17 cellular contexts compared by ENCODE assay signal in the genomic region with DNA sequence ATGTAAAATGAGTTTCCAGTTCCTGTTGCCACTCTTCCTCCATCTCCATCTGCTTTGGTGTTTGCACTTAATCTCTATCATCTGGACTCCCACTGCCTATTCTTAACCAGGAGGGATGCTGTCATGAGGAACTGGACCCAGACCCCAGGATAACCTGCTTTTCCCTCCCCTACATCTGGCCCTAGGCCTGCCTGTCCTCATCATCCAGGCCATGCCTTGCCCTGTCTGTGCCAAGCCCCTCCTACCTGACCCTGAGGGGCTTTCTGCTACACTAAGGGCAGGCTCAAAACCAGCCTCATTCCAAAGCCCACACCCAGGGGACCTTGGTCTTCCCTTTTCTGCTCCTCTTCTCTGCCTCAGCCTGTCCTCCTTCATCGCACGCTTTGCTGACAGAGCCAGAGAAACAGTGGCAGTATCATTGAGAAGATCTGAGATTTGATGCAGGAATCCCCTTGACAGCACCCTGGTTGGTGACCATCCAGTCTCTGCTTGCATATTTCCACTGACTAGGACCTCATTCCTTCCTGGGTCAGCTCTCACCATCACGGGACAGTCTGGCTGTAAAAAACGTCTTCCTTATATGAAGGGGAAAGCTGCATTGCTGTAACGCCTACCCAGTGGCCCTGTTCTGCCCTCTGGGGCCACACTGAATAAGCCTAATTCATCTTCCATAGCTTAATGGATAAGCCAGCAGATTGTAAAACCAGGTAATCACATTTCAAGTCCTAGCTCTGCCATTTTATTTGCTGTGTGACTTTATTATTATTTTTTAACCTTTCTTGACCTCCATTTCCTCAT. TPM values are rescaled to one million over a fixed set of nuclear protein-coding genes. Genes with fewer than 3 reads are reported as not detected.
DNase-seq lines count a peak whose midpoint lies in the region; ATAC-seq and TF ChIP-seq lines count a peak whose summit lies in the region.
"Had no signal": no experiment of that assay in that cellular context is flagged by ENCODE, and none has a peak within 500 bp of the region (broad histone marks: within the 10 kb centered on the region; RNA-seq: fewer than 3 reads in every experiment).

No MANE protein-coding gene starts in this region.

- H2AK9ac ChIP-seq in IMR-90 (replicated peaks; ENCODE audit: low read depth, low read length, poor library complexity) = peak overlapping the region; percentile 34

- CTCF ChIA-PET in IMR-90 (lab: Yijun Ruan, JAX) = interaction anchor here (0.6 to 0.8 kb wide), 3 partner anchors 21 to 706 kb away, joined by 3 read pairs; no protein-coding TSS in a partner anchor

- H3K4ac ChIP-seq in IMR-90 (ENCODE audit: low read depth, low read length) (peak overlapping the region; percentile 92), mesenchymal stem cell (ENCODE audit: low read depth in 1 of 2, low read length in 2 of 2) (peak overlapping the region in 1 of 2 experiments; percentile 6)

- peak overlapping the region; percentile 83; the same call in 1 of the 2 replicates for H3K14ac ChIP-seq in IMR-90 (replicated peaks; ENCODE audit: low read depth, low read length)
- H3K14ac ChIP-seq in mesenchymal stem cell (ENCODE audit: low read length in 2 of 2) = peak overlapping the region in 1 of 2 experiments; percentile 8

- DNase-seq in IMR-90 (no peak), body of pancreas (no peak), mesenchymal stem cell (no peak), thoracic aorta (ENCODE audit: low spot score) (no peak), NCI-H146 treated with DMSO at 0.1 percent for 48 hours (lab: John Stamatoyannopoulos, UW; ENCODE audit: unreplicated experiment) (no peak), AG08396 (ENCODE audit: low spot score) (no peak)
- no peak for DNase-seq in effector memory CD4-positive, alpha-beta T cell
- DNase-seq: activated CD4-positive, alpha-beta T cell treated with anti-CD3 and anti-CD28 coated beads for 4 hours; activated CD8-positive, alpha-beta memory T cell treated with anti-CD3 and anti-CD28 coated beads, Interleukin-2, amount 50 U/mL, for 4 hours; activated naive CD4-positive, alpha-beta T cell; DND-41; hippocampal formation; naive B cell; pancreas; SJCRH30; stimulated activated naive B cell treated with anti-CD40 and anti-IgM and Interleukin-4, amounts not matched to agents 10 μg/mL and 1 μg/mL and 100 μg/mL, for 72 hours; T-helper 9 cell had no signal

- H4K8ac ChIP-seq in IMR-90 (ENCODE audit: low read depth in 2 of 2, low read length in 2 of 2) (peak overlapping the region in 1 of 2 experiments; percentile 32; a peak in 2 of 4 replicates), mesenchymal stem cell (ENCODE audit: low read length) (peak overlapping the region; percentile 0)

- H3K4me3 ChIP-seq in IMR-90 (ENCODE audit: insufficient read depth, low read depth, low read length) (no peak overlapping the region), body of pancreas (no peak overlapping the region), mesenchymal stem cell (ENCODE audit: insufficient read depth in 1 of 2, low read depth in 1 of 2, low read length in 2 of 2) (no peak overlapping the region), thoracic aorta (no peak overlapping the region)
- no peak overlapping the region for H3K4me3 ChIP-seq in effector memory CD4-positive, alpha-beta T cell (ENCODE audit: insufficient read depth, low read depth, low read length, poor library complexity, severe bottlenecking)
- H3K4me3 ChIP-seq: pancreas, SJCRH30 had no signal

- H3K9me1 ChIP-seq in IMR-90 (ENCODE audit: insufficient read depth, low read length) = peaks cover 49% of the 10 kb centered on the region

- H3K9ac ChIP-seq in IMR-90 (ENCODE audit: low read depth, low read length) = no peak overlapping the region
- H3K9ac ChIP-seq in mesenchymal stem cell (ENCODE audit: low read length) = no peak overlapping the region

- no peaks in the 10 kb centered on the region for H3K9me3 ChIP-seq in IMR-90 (ENCODE audit: control insufficient read depth, insufficient read depth, low read length)
- H3K9me3 ChIP-seq in body of pancreas = no peaks in the 10 kb centered on the region
- H3K9me3 ChIP-seq in mesenchymal stem cell (ENCODE audit: control insufficient read depth, low read length) = no peaks in the 10 kb centered on the region
- no peaks in the 10 kb centered on the region for H3K9me3 ChIP-seq in thoracic aorta
- H3K9me3 ChIP-seq in effector memory CD4-positive, alpha-beta T cell (ENCODE audit: control insufficient read depth, low read length) = no peaks in the 10 kb centered on the region
- H3K9me3 ChIP-seq: pancreas, SJCRH30 had no signal

- no peak for TF ChIP-seq RAD21 in IMR-90 (IDR thresholded peaks at IDR 0.05; ENCODE audit: low read length)

- POLR2A ChIA-PET in IMR-90 (lab: Charles Lee; ENCODE audit: unreplicated experiment) = interaction anchor here (0.6 kb wide), 1 partner anchor 11 kb away, joined by 3 read pairs; no protein-coding TSS in a partner anchor

- no peak overlapping the region for H3K56ac ChIP-seq in IMR-90 (ENCODE audit: extremely low read depth, insufficient read depth, low read length)

- no peaks in the 10 kb centered on the region for H3K36me3 ChIP-seq in IMR-90 (ENCODE audit: control insufficient read depth, insufficient read depth, low read length)
- H3K36me3 ChIP-seq in body of pancreas (replicated peaks in 1 of 2; ENCODE audit: insufficient read depth in 1 of 2, low read depth in 2 of 2) = peaks cover 0 to 3% of the 10 kb centered on the region in 2 donors
- H3K36me3 ChIP-seq in mesenchymal stem cell (ENCODE audit: control insufficient read depth in 1 of 2, insufficient read depth in 2 of 2, low read depth in 1 of 2, low read length in 2 of 2) = no peaks in the 10 kb centered on the region
- H3K36me3 ChIP-seq in thoracic aorta = peaks cover 10% of the 10 kb centered on the region
- no peaks in the 10 kb centered on the region for H3K36me3 ChIP-seq in effector memory CD4-positive, alpha-beta T cell (ENCODE audit: control insufficient read depth, insufficient read depth, low read length)

- dilution Hi-C loops in IMR-90 (cut with HindIII; ENCODE audit: low sequenced_read_pairs, unreplicated experiment) = no loop called here

- no peaks in the 10 kb centered on the region for H3K27me3 ChIP-seq in IMR-90 (ENCODE audit: control insufficient read depth, insufficient read depth, low read length)
- no peaks in the 10 kb centered on the region for H3K27me3 ChIP-seq in body of pancreas
- H3K27me3 ChIP-seq in mesenchymal stem cell (ENCODE audit: control insufficient read depth in 1 of 2, insufficient read depth in 1 of 2, low read length in 2 of 2) = no peaks in the 10 kb centered on the region
- H3K27me3 ChIP-seq in thoracic aorta (replicated peaks; ENCODE audit: insufficient read depth) = no peaks in the 10 kb centered on the region
- H3K27me3 ChIP-seq in effector memory CD4-positive, alpha-beta T cell (replicated peaks; ENCODE audit: control insufficient read depth, insufficient read depth, low read length, poor library complexity, severe bottlenecking) = no peaks in the 10 kb centered on the region
- H3K27me3 ChIP-seq: pancreas, SJCRH30 had no signal

- H2AK5ac ChIP-seq in IMR-90 (ENCODE audit: low read depth, low read length) (peak overlapping the region; percentile 66), mesenchymal stem cell (ENCODE audit: low read length, severe bottlenecking) (no peak overlapping the region)

- H2BK120ac ChIP-seq in IMR-90 (ENCODE audit: low read depth, low read length) = peak overlapping the region; percentile 84
- H2BK120ac ChIP-seq in mesenchymal stem cell (ENCODE audit: low read depth, low read length) = peak overlapping the region; percentile 11

- no peak for ATAC-seq in IMR-90 (ENCODE audit: low read depth)
- ATAC-seq in body of pancreas = no peak
- no peak for ATAC-seq in thoracic aorta (ENCODE audit: insufficient number of reproducible peaks, low FRiP score, low read depth)
- ATAC-seq: pancreas; stimulated activated naive B cell treated with anti-CD40 and anti-IgM and Interleukin-4, amounts not matched to agents 10 μg/mL and 1 μg/mL and 100 μg/mL, for 72 hours had no signal

- H2AFZ ChIP-seq in IMR-90 (replicated peaks; ENCODE audit: low read length, poor library complexity) = peak overlapping the region; percentile 25
- no peak overlapping the region for H2AFZ ChIP-seq in mesenchymal stem cell (ENCODE audit: low read depth, low read length)

- TF ChIP-seq POLR2A in IMR-90 (IDR thresholded peaks at IDR 0.05; ENCODE audit: low read depth, low read length) = no peak
- TF ChIP-seq POLR2A in body of pancreas (IDR thresholded peaks at IDR 0.05) = no peak

- H3K4me2 ChIP-seq in IMR-90 (ENCODE audit: low read depth, low read length) = no peak overlapping the region
- no peak overlapping the region for H3K4me2 ChIP-seq in mesenchymal stem cell (ENCODE audit: low read length, poor library complexity, severe bottlenecking)

- no peak overlapping the region for H4K5ac ChIP-seq in IMR-90 (ENCODE audit: low read depth, low read length)

- H3K18ac ChIP-seq in IMR-90 (ENCODE audit: low read depth, low read length) (no peak overlapping the region), mesenchymal stem cell (ENCODE audit: low read depth in 1 of 2, low read length in 2 of 2) (peak overlapping the region; percentile 34 to 75)

- peak overlapping the region; percentile 81 for H3K23ac ChIP-seq in IMR-90 (ENCODE audit: low read depth, low read length)
- no peak overlapping the region for H3K23ac ChIP-seq in mesenchymal stem cell (ENCODE audit: low read length in 2 of 2)

- H3K79me1 ChIP-seq in IMR-90 (ENCODE audit: low read depth in 1 of 2, low read length in 2 of 2) = peaks cover 0 to 61% of the 10 kb centered on the region in 2 experiments
- H3K79me1 ChIP-seq in mesenchymal stem cell (replicated peaks; ENCODE audit: low read length, poor library complexity, severe bottlenecking) = no peaks in the 10 kb centered on the region

- TF ChIP-seq CTCF in IMR-90 (conservative IDR thresholded peaks at IDR 0.05; ENCODE audit: low read depth, low read length) (no peak), body of pancreas (IDR thresholded peaks at IDR 0.05) (no peak), thoracic aorta (IDR thresholded peaks at IDR 0.05) (no peak)

- H3K4me1 ChIP-seq in IMR-90 (ENCODE audit: control insufficient read depth, insufficient read depth, low read length) (peaks cover 25% of the 10 kb centered on the region), body of pancreas (peaks cover 92% of the 10 kb centered on the region), mesenchymal stem cell (ENCODE audit: control insufficient read depth, insufficient read depth, low read depth, low read length) (peaks cover 26% of the 10 kb centered on the region), thoracic aorta (ENCODE audit: control insufficient read depth in 1 of 2, low read depth in 2 of 2) (peaks cover 71 to 88% of the 10 kb centered on the region in 2 donors)
- no peaks in the 10 kb centered on the region for H3K4me1 ChIP-seq in effector memory CD4-positive, alpha-beta T cell (ENCODE audit: control insufficient read depth, insufficient read depth, low read length, poor library complexity, severe bottlenecking)

- peak overlapping the region; percentile 12 to 81 for H2BK12ac ChIP-seq in mesenchymal stem cell (ENCODE audit: low read length in 2 of 2)

- H3K27ac ChIP-seq in IMR-90 (ENCODE audit: insufficient read depth, low read length) (no peak overlapping the region), body of pancreas (peak overlapping the region in 3 of 4 donors; percentile 28 to 64 (median 63)), mesenchymal stem cell (ENCODE audit: low read length, poor library complexity, severe bottlenecking) (no peak overlapping the region), thoracic aorta (peak overlapping the region; percentile 79 to 82)
- no peak overlapping the region for H3K27ac ChIP-seq in effector memory CD4-positive, alpha-beta T cell (ENCODE audit: insufficient read depth, low read length, poor library complexity, severe bottlenecking)
- H3K27ac ChIP-seq: SJCRH30 had no signal

- H2BK15ac ChIP-seq in IMR-90 (ENCODE audit: low read depth, low read length) = peak overlapping the region; percentile 89; the same call in 2 of the 3 replicates
- H2BK15ac ChIP-seq in mesenchymal stem cell (ENCODE audit: low read depth, poor library complexity, severe bottlenecking) = no peak overlapping the region

- WGBS in IMR-90 (ENCODE audit: extremely low coverage in 2 of 2, insufficient read length in 1 of 2), 2 experiments = no CpG with 5 or more reads among the region's 5 CpGs
- WGBS in body of pancreas, 2 donors = 90 to 96% methylated on average over 5 of the region's 5 CpGs
- 89% methylated on average over 5 of the region's 5 CpGs for WGBS in mesenchymal stem cell

- in situ Hi-C loops in IMR-90 (cut with MboI; ENCODE audit: low sequenced_read_pairs) = no loop called here

- H4K91ac ChIP-seq in IMR-90 (ENCODE audit: insufficient read depth, low read depth, low read length) (peak overlapping the region; percentile 54), mesenchymal stem cell (ENCODE audit: low read length) (peak overlapping the region; percentile 58)

- H4K20me1 ChIP-seq in IMR-90 (ENCODE audit: insufficient read depth, low read length) = no peaks in the 10 kb centered on the region

- peak overlapping the region; percentile 69 for H2BK20ac ChIP-seq in IMR-90 (ENCODE audit: low read depth, low read length)

- H2BK5ac ChIP-seq in IMR-90 (ENCODE audit: low read depth, low read length, poor library complexity, severe bottlenecking) (no peak overlapping the region), mesenchymal stem cell (ENCODE audit: low read depth, low read length, poor library complexity, severe bottlenecking) (no peak overlapping the region)

- no TSS peak for BruUV-seq in IMR-90 (replicated peaks; lab: Mats Ljungman, UMichigan)

- intact Hi-C loops in IMR-90 (cut with micrococcal nuclease) (no loop called here), body of pancreas (cut with DNase I) (no loop called here)

RNA-seq across cellular contexts. Expression of gene PLXNA2, which starts 38.8 kb away (rescaled TPM):
- 0.56 and 0.72 TPM in 2 replicates for total RNA-seq in IMR-90 (2012; rRNA removed)
- 1.1 and 1.2 TPM in 2 replicates for polyA plus RNA-seq in IMR-90 (2012; rRNA removed)
- polyA plus RNA-seq in IMR-90 (2012; cell fraction: cytosol; rRNA removed) = 0.45 and 0.59 TPM in 2 replicates
- polyA plus RNA-seq in IMR-90 (2012; cell fraction: nucleus; rRNA removed; ENCODE audit: low replicate concordance) = 3.2 and 3.3 TPM in 2 replicates
- 10 to 100 TPM; 44.5 to 51.6 TPM for total RNA-seq in body of pancreas
- 4.6 TPM for polyA plus RNA-seq in mesenchymal stem cell (2013, experiment 1 of 2)
- polyA plus RNA-seq in mesenchymal stem cell (2013, experiment 2 of 2) = 4.6 TPM
- 10 to 100 TPM; 30.2 to 62.2 TPM for total RNA-seq in thoracic aorta

Comparison
In these comparisons a context has a peak if more than half of its experiments do, and no peak if none do; other contexts are left out.
1. H3K27ac ChIP-seq: peak in body of pancreas (3 of 4) and thoracic aorta (2 of 2); none in IMR-90 (single experiment), mesenchymal stem cell (single experiment) and effector memory CD4-positive, alpha-beta T cell (single experiment).
2. RNA of gene PLXNA2, which starts 38.8 kb away (total RNA-seq): 30.2 to 62.2 TPM in thoracic aorta and 44.5 to 51.6 TPM in body of pancreas; 0.56 to 0.72 TPM in IMR-90; every median in the first group is over 10 times any median in the second.